Comparison of ENCODE assay signal across 1 cellular context in the genomic region with DNA sequence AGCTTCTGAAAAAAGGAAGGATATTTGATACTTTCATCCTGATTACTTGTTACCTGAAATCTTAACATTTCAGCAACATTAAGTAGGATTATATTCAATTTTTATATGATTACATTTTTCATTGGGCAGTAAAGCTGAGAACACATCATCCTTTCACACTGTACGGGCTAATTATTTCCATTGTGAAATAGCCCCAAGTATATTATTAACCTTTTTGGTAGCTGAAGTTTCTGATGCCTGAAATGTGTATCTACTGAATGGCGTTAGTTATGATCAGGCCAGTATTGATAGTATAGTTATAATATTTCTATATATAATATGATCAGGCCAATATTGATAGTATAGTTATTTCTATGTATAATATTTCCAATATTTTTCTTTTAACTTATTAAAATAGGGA.
TF ChIP-seq lines count a peak whose summit lies in the region.

No MANE protein-coding gene starts in this region.

TF ChIP-seq in GM12878, 131 proteins besides CTCF, POLR2A, EP300 and RAD21:
- TF ChIP-seq FOS (IDR thresholded peaks at IDR 0.05; ENCODE audit: borderline replicate concordance, extremely low read depth, insufficient read length) (no peak), EGR1 (IDR thresholded peaks at IDR 0.05; ENCODE audit: borderline replicate concordance in 1 of 2, low read depth in 2 of 2, low read length in 2 of 2) (no peak), ZNF622 (IDR thresholded peaks at IDR 0.05) (no peak), IKZF1 (conservative IDR thresholded peaks at IDR 0.05) (no peak), RBBP5 (conservative IDR thresholded peaks at IDR 0.05) (no peak), SPI1 (IDR thresholded peaks at IDR 0.05; ENCODE audit: borderline replicate concordance, insufficient read depth, low read depth, low read length) (no peak), WRNIP1 (IDR thresholded peaks at IDR 0.05; ENCODE audit: borderline replicate concordance, low read depth, low read length) (no peak), NRF1 (conservative IDR thresholded peaks at IDR 0.05; ENCODE audit: low read depth, low read length) (no peak), BACH1 (IDR thresholded peaks at IDR 0.05; ENCODE audit: borderline replicate concordance) (no peak), KLF5 (IDR thresholded peaks at IDR 0.05; ENCODE audit: partially characterized antibody) (no peak), JUND (IDR thresholded peaks at IDR 0.05; ENCODE audit: low read depth, low read length) (no peak)
- TF ChIP-seq, protein P1, sequence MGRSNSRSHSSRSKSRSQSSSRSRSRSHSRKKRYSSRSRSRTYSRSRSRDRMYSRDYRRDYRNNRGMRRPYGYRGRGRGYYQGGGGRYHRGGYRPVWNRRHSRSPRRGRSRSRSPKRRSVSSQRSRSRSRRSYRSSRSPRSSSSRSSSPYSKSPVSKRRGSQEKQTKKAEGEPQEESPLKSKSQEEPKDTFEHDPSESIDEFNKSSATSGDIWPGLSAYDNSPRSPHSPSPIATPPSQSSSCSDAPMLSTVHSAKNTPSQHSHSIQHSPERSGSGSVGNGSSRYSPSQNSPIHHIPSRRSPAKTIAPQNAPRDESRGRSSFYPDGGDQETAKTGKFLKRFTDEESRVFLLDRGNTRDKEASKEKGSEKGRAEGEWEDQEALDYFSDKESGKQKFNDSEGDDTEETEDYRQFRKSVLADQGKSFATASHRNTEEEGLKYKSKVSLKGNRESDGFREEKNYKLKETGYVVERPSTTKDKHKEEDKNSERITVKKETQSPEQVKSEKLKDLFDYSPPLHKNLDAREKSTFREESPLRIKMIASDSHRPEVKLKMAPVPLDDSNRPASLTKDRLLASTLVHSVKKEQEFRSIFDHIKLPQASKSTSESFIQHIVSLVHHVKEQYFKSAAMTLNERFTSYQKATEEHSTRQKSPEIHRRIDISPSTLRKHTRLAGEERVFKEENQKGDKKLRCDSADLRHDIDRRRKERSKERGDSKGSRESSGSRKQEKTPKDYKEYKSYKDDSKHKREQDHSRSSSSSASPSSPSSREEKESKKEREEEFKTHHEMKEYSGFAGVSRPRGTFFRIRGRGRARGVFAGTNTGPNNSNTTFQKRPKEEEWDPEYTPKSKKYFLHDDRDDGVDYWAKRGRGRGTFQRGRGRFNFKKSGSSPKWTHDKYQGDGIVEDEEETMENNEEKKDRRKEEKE (IDR thresholded peaks at IDR 0.05), result no peak
